Comparison of ENCODE assay signal across 24 cellular contexts in genomic region chr14:94298130-94298529, GRCh38. TPM values are rescaled to one million over a fixed set of nuclear protein-coding genes. Genes with fewer than 3 reads are reported as not detected.
A peak's percentile ranks its signal among the peaks of the same experiment; 100 is the strongest.
DNase-seq lines count a peak whose midpoint lies in the region; ATAC-seq and TF ChIP-seq lines count a peak whose summit lies in the region.
"Had no signal": no experiment of that assay in that cellular context is flagged by ENCODE, and none has a peak within 500 bp of the region (broad histone marks: within the 10 kb centered on the region; RNA-seq: fewer than 3 reads in every experiment).

No MANE protein-coding gene starts in this region.

- peak; percentile 57 for DNase-seq in esophagus muscularis mucosa (ENCODE audit: extremely low spot score)
- DNase-seq in islet precursor cell, result peak; percentile 33
- peak in 1 of 3 donors; percentile 53 for DNase-seq in right lobe of liver
- no peak for DNase-seq in middle frontal gyrus (ENCODE audit: extremely low spot score, low spot score)
- DNase-seq in NCI-H2227 treated with DMSO at 0.1 percent for 48 hours (lab: John Stamatoyannopoulos, UW), result no peak
- DNase-seq: 8988T; ACHN; AML-193; BE2C; CD4-positive, alpha-beta T cell; CD8-positive, alpha-beta memory T cell; DMS 273 treated with DMSO at 0.1 percent for 48 hours; DMS53; DMS79 treated with DMSO at 0.1 percent for 48 hours; GF-D8; GM23248; H7; HCEC 1CT had no signal

- peaks cover 0 to 3% (median 0%) of the 10 kb centered on the region in 4 donors for H3K27me3 ChIP-seq in esophagus muscularis mucosa
- H3K27me3 ChIP-seq in right lobe of liver, result no peaks in the 10 kb centered on the region
- H3K27me3 ChIP-seq: BE2C; BLaER1 treated with 17β-estradiol and CSF1 and Interleukin-3, amounts not matched to agents 10 nM and 100 nM had no signal

- TF ChIP-seq EP300 in esophagus muscularis mucosa (IDR thresholded peaks at IDR 0.05), result no peak

- intact Hi-C loops in esophagus muscularis mucosa (cut with DNase I) (no loop called here), right lobe of liver (cut with DNase I) (loop anchor here in 1 of 2 donors (10.0 kb wide), 1 partner anchor 77 kb away; no protein-coding TSS in a partner anchor)

- no peak for TF ChIP-seq POLR2A in esophagus muscularis mucosa (IDR thresholded peaks at IDR 0.05; ENCODE audit: low read depth)
- no peak for TF ChIP-seq POLR2A in right lobe of liver (IDR thresholded peaks at IDR 0.05)

- H3K4me1 ChIP-seq in esophagus muscularis mucosa (no peaks in the 10 kb centered on the region), right lobe of liver (peaks cover 0 to 59% (median 13%) of the 10 kb centered on the region in 4 donors)
- H3K4me1 ChIP-seq: A549; BE2C; BLaER1 treated with 17β-estradiol and CSF1 and Interleukin-3, amounts not matched to agents 10 nM and 100 nM had no signal

- no peak for ATAC-seq in right lobe of liver
- no peak for ATAC-seq in GM19328 (IDR thresholded peaks at IDR 0.05; ENCODE audit: unreplicated experiment)
- ATAC-seq: A549 had no signal

- 86% methylated on average over 9 of the region's 15 CpGs for WGBS in esophagus muscularis mucosa
- WGBS in right lobe of liver (ENCODE audit: insufficient coverage, low coverage, low lambda C conversion rate, missing lambda C conversion rate), result no CpG with 5 or more reads among the region's 15 CpGs

- H3K36me3 ChIP-seq in esophagus muscularis mucosa (no peaks in the 10 kb centered on the region), right lobe of liver (no peaks in the 10 kb centered on the region)
- H3K36me3 ChIP-seq: BE2C; BLaER1 treated with 17β-estradiol and CSF1 and Interleukin-3, amounts not matched to agents 10 nM and 100 nM had no signal

- H3K27ac ChIP-seq in esophagus muscularis mucosa (replicated peaks in 1 of 4), result no peak overlapping the region
- H3K27ac ChIP-seq in right lobe of liver, result peak overlapping the region; percentile 94 to 99 (median 99)
- H3K27ac ChIP-seq: A549; BLaER1 treated with 17β-estradiol and CSF1 and Interleukin-3, amounts not matched to agents 10 nM and 100 nM; GM23248 had no signal

- H3K9me3 ChIP-seq in esophagus muscularis mucosa (no peaks in the 10 kb centered on the region), right lobe of liver (no peaks in the 10 kb centered on the region)
- H3K9me3 ChIP-seq: A549, BE2C had no signal

- no peak for TF ChIP-seq CTCF in esophagus muscularis mucosa (IDR thresholded peaks at IDR 0.05)
- no peak for TF ChIP-seq CTCF in right lobe of liver (IDR thresholded peaks at IDR 0.05)

- H3K4me3 ChIP-seq in esophagus muscularis mucosa, result no peak overlapping the region
- H3K4me3 ChIP-seq in right lobe of liver, result no peak overlapping the region
- H3K4me3 ChIP-seq: A549; BLaER1 treated with 17β-estradiol and CSF1 and Interleukin-3, amounts not matched to agents 10 nM and 100 nM; GM23248 had no signal

RNA-seq across cellular contexts. Expression of gene SERPINA10, which starts 5.1 kb away (rescaled TPM):
- total RNA-seq in esophagus muscularis mucosa (not detected), right lobe of liver (100 to 1,000 TPM; 114 to 400 (median 239) TPM)
- total RNA-seq: CD4-positive, alpha-beta T cell; CD8-positive, alpha-beta memory T cell; Daoy; G401; GM23248; H1; H7 had no signal

RNA-seq across cellular contexts. Expression of gene SERPINA6, which starts 25.0 kb away (rescaled TPM):
- not detected for total RNA-seq in esophagus muscularis mucosa
- 100 to 1,000 TPM; 185 to 407 (median 236) TPM for total RNA-seq in right lobe of liver
- total RNA-seq: CD4-positive, alpha-beta T cell; CD8-positive, alpha-beta memory T cell; G401; GM23248; H1; H7 had no signal

Comparison
In these comparisons a context has a peak if more than half of its experiments do, and no peak if none do; other contexts are left out.
1. DNase-seq: peak in esophagus muscularis mucosa (single experiment) and islet precursor cell (single experiment); none in middle frontal gyrus (single experiment) and NCI-H2227 treated with DMSO at 0.1 percent for 48 hours (single experiment).
2. H3K27ac ChIP-seq: peak in right lobe of liver (3 of 3); none in esophagus muscularis mucosa (0 of 4).
3. RNA of gene SERPINA10, which starts 5.1 kb away (total RNA-seq): 114 to 400 TPM in right lobe of liver; not detected in esophagus muscularis mucosa; every median in the first group is over 100 times any median in the second.
4. RNA of gene SERPINA6, which starts 25.0 kb away (total RNA-seq): 185 to 407 TPM in right lobe of liver; not detected in esophagus muscularis mucosa; every median in the first group is over 100 times any median in the second.